29 cellular contexts compared by ENCODE assay signal in the genomic region with DNA sequence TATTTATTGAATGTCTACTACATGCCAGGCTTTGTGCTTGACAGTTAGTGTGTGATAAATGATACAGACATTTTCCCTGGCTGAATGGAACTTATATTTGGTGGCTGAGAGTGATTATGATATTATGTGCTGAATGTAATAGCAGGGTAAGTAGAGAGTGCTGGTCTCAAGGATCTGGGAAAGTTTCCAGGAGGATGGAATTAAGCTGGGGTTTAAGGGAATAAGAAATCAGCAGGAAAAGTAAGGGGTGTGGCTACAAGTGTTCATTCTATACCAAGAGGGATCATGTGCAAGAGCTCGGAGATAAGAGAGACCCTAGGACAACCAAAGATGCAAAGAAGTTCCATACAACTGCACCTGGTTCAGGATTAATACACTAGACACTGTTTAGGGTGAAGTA.
"Had no signal": no experiment of that assay in that cellular context is flagged by ENCODE, and none has a peak within 500 bp of the region (broad histone marks: within the 10 kb centered on the region; RNA-seq: fewer than 3 reads in every experiment).

No MANE protein-coding gene starts in this region.

- DNase-seq: activated CD4-positive, alpha-beta T cell treated with anti-CD3 and anti-CD28 coated beads, Interleukin-2, amount 10 ng/mL, durations not matched to agents 24 days and 14 days; activated CD4-positive, alpha-beta T cell treated with anti-CD3 and anti-CD28 coated beads, Interleukin-2, amount 50 U/mL, for 4 hours; activated CD4-positive, CD25-positive, alpha-beta regulatory T cell; activated CD8-positive, alpha-beta T cell treated with anti-CD3 and anti-CD28 coated beads for 36 hours; activated effector memory CD4-positive, alpha-beta T cell treated with anti-CD3 and anti-CD28 coated beads, Interleukin-2, amount 50 U/mL, for 16 hours; activated naive CD4-positive, alpha-beta T cell; activated naive CD4-positive, alpha-beta T cell treated with anti-CD3 and anti-CD28 coated beads, Interleukin-2, amount 50 U/mL, for 16 hours; activated naive CD8-positive, alpha-beta T cell treated with anti-CD3 and anti-CD28 coated beads for 36 hours; activated T-cell treated with anti-CD3 and anti-CD28 coated beads, Interleukin-2, amount 50 U/mL, for 1 hour; activated T-cell treated with anti-CD3 and anti-CD28 coated beads, Interleukin-2, amount 50 U/mL, for 72 hours; amniotic stem cell; aorta; brain microvascular endothelial cell; central memory CD4-positive, alpha-beta T cell; NCI-H1092 treated with DMSO at 0.1 percent for 48 hours; NCI-H1417 treated with DMSO at 0.1 percent for 48 hours; NCI-H187 treated with DMSO at 0.1 percent for 48 hours; NCI-H2081; NCI-H446; NCI-H510A treated with DMSO at 0.1 percent for 48 hours; NCI-H774; PC-9; Right ventricle myocardium superior; SW 1271; T-helper 1 cell; T-helper 2 cell; T-helper 9 cell had no signal

- H3K36me3 Mint-ChIP-seq: activated naive CD8-positive, alpha-beta T cell treated with anti-CD3 and anti-CD28 coated beads for 36 hours had no signal

- H3K27ac Mint-ChIP-seq: activated CD4-positive, alpha-beta T cell treated with anti-CD3 and anti-CD28 coated beads, Interleukin-2, amount 10 ng/mL, durations not matched to agents 24 days and 14 days; activated CD8-positive, alpha-beta T cell treated with anti-CD3 and anti-CD28 coated beads for 36 hours; activated naive CD8-positive, alpha-beta T cell treated with anti-CD3 and anti-CD28 coated beads for 36 hours; activated T-cell treated with anti-CD3 and anti-CD28 coated beads, Interleukin-2, amount 50 U/mL, for 72 hours; activated T-helper 17 cell treated with anti-CD3 and anti-CD28 coated beads, Interleukin-2, amount 50 U/mL, for 72 hours had no signal

- H3K4me3 Mint-ChIP-seq: activated CD4-positive, alpha-beta T cell treated with anti-CD3 and anti-CD28 coated beads, Interleukin-2, amount 10 ng/mL, durations not matched to agents 24 days and 14 days; activated CD8-positive, alpha-beta T cell treated with anti-CD3 and anti-CD28 coated beads for 36 hours; activated naive CD8-positive, alpha-beta T cell treated with anti-CD3 and anti-CD28 coated beads for 36 hours; activated T-cell treated with anti-CD3 and anti-CD28 coated beads, Interleukin-2, amount 50 U/mL, for 72 hours; activated T-helper 17 cell treated with anti-CD3 and anti-CD28 coated beads, Interleukin-2, amount 50 U/mL, for 72 hours had no signal

- H3K4me1 Mint-ChIP-seq: activated CD4-positive, alpha-beta T cell treated with anti-CD3 and anti-CD28 coated beads, Interleukin-2, amount 10 ng/mL, durations not matched to agents 24 days and 14 days; activated naive CD8-positive, alpha-beta T cell treated with anti-CD3 and anti-CD28 coated beads for 36 hours; activated T-helper 17 cell treated with anti-CD3 and anti-CD28 coated beads, Interleukin-2, amount 50 U/mL, for 72 hours had no signal

- ATAC-seq: activated CD8-positive, alpha-beta T cell treated with anti-CD3 and anti-CD28 coated beads for 36 hours; activated T-cell treated with anti-CD3 and anti-CD28 coated beads, Interleukin-2, amount 50 U/mL, for 72 hours; activated T-helper 17 cell treated with anti-CD3 and anti-CD28 coated beads, Interleukin-2, amount 50 U/mL, for 72 hours; K562 had no signal

- H3K9me3 Mint-ChIP-seq: activated naive CD8-positive, alpha-beta T cell treated with anti-CD3 and anti-CD28 coated beads for 36 hours; activated T-cell treated with anti-CD3 and anti-CD28 coated beads, Interleukin-2, amount 50 U/mL, for 72 hours; activated T-helper 17 cell treated with anti-CD3 and anti-CD28 coated beads, Interleukin-2, amount 50 U/mL, for 72 hours had no signal

- H3K27me3 Mint-ChIP-seq: activated CD8-positive, alpha-beta T cell treated with anti-CD3 and anti-CD28 coated beads for 36 hours; activated naive CD8-positive, alpha-beta T cell treated with anti-CD3 and anti-CD28 coated beads for 36 hours; activated T-helper 17 cell treated with anti-CD3 and anti-CD28 coated beads, Interleukin-2, amount 50 U/mL, for 72 hours had no signal
